In genomic region chr19:48362716-48363499, GRCh38 we compare ENCODE assay signal across 1 cellular context.
A peak's percentile ranks its signal among the peaks of the same experiment; 100 is the strongest.
TF ChIP-seq lines count a peak whose summit lies in the region.

No MANE protein-coding gene starts in this region.

TF ChIP-seq in A549, 52 proteins besides CTCF, POLR2A, EP300 and RAD21 (continued from another document):
- TF ChIP-seq REST (IDR thresholded peaks at IDR 0.05) (peak; percentile 69), ZFP36 (IDR thresholded peaks at IDR 0.05; ENCODE audit: borderline replicate concordance, partially characterized antibody) (no peak), JUN (IDR thresholded peaks at IDR 0.05) (peak; percentile 73 to 75; a peak in 2 of 5 replicates), E2F6 (IDR thresholded peaks at IDR 0.05; ENCODE audit: borderline replicate concordance, low read depth) (peak; percentile 38; the same call in 1 of the 2 replicates), CHD2 (IDR thresholded peaks at IDR 0.05; ENCODE audit: low read length, partially characterized antibody) (peak; percentile 69), FOSL2 (IDR thresholded peaks at IDR 0.05) (no peak), FOSL2 (CRISPR knock-in tag; IDR thresholded peaks at IDR 0.05) (0 out of 2 replicates have a peak, but pooled peaks have one; percentile 7), RCOR1 (IDR thresholded peaks at IDR 0.05; ENCODE audit: low read depth, low read length) (0 out of 2 replicates have a peak, but pooled peaks have one; percentile 36), HEYL (CRISPR knock-in tag; IDR thresholded peaks at IDR 0.05) (no peak), MAFK (IDR thresholded peaks at IDR 0.05; ENCODE audit: partially characterized antibody) (peak; percentile 79), SMC3 (IDR thresholded peaks at IDR 0.05) (no peak), PHF8 (IDR thresholded peaks at IDR 0.05; ENCODE audit: borderline replicate concordance, low read depth) (0 out of 2 replicates have a peak, but pooled peaks have one; percentile 51)
- TF ChIP-seq, protein P1, sequence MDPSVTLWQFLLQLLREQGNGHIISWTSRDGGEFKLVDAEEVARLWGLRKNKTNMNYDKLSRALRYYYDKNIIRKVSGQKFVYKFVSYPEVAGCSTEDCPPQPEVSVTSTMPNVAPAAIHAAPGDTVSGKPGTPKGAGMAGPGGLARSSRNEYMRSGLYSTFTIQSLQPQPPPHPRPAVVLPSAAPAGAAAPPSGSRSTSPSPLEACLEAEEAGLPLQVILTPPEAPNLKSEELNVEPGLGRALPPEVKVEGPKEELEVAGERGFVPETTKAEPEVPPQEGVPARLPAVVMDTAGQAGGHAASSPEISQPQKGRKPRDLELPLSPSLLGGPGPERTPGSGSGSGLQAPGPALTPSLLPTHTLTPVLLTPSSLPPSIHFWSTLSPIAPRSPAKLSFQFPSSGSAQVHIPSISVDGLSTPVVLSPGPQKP (IDR thresholded peaks at IDR 0.05; ENCODE audit: low read depth, low read length): no peak
